Comparison of ENCODE assay signal across 8 cellular contexts in genomic region chr16:72092832-72093447, GRCh38. TPM values are rescaled to one million over a fixed set of nuclear protein-coding genes. Genes with fewer than 3 reads are reported as not detected.
DNase-seq lines count a peak whose midpoint lies in the region; ATAC-seq and TF ChIP-seq lines count a peak whose summit lies in the region.

No MANE protein-coding gene starts in this region.

- H3K36me3 ChIP-seq in OCI-LY3 (replicated peaks; ENCODE audit: low read depth, low read length) = peaks cover 33% of the 10 kb centered on the region
- peaks cover 34 to 50% (median 46%) of the 10 kb centered on the region in 5 donors for H3K36me3 ChIP-seq in subcutaneous abdominal adipose tissue (ENCODE audit: control insufficient read depth in 5 of 5, insufficient read depth in 5 of 5, low read length in 5 of 5)

- intact Hi-C loops in activated CD4-positive, alpha-beta T cell treated with anti-CD3 and anti-CD28 coated beads for 36 hours (cut with DNase I, micrococcal nuclease) = loop anchor here (1.0 to 10.0 kb wide), 14 partner anchors 85 to 1356 kb away; partner anchors contain the start of genes DHODH (in 2 of the 2), IST1 (in 2 of the 2), VAC14 (in 2 of the 2) and ATXN1L (in 1 of the 2)

- H3K4me1 ChIP-seq in OCI-LY3 (ENCODE audit: low read length) (peaks cover 19% of the 10 kb centered on the region), subcutaneous abdominal adipose tissue (ENCODE audit: control insufficient read depth in 5 of 5, insufficient read depth in 5 of 5, low read length in 5 of 5) (peaks cover 16 to 39% (median 32%) of the 10 kb centered on the region in 5 donors)

- H3K9ac ChIP-seq in OCI-LY3 (ENCODE audit: low read length) (peak overlapping the region; percentile 80), subcutaneous abdominal adipose tissue (ENCODE audit: low read length in 5 of 5) (peak overlapping the region; percentile 84 to 99 (median 98))

- peak overlapping the region; percentile 96 for H3K4me3 Mint-ChIP-seq in activated CD4-positive, alpha-beta T cell treated with anti-CD3 and anti-CD28 coated beads for 36 hours
- H3K4me3 Mint-ChIP-seq in chondrocyte (ENCODE audit: unreplicated experiment) = peak overlapping the region; percentile 94

- peak overlapping the region; percentile 76 for H2AFZ ChIP-seq in OCI-LY3 (ENCODE audit: low read depth, low read length)

- peaks cover 42% of the 10 kb centered on the region for H3K36me3 Mint-ChIP-seq in activated CD4-positive, alpha-beta T cell treated with anti-CD3 and anti-CD28 coated beads for 36 hours (ENCODE audit: low read depth)
- H3K36me3 Mint-ChIP-seq in chondrocyte (ENCODE audit: low read depth) = peaks cover 23% of the 10 kb centered on the region

- CTCF ChIA-PET in activated CD4-positive, alpha-beta T cell treated with anti-CD3 and anti-CD28 coated beads for 36 hours (lab: Charles Lee) = interaction anchor here (0.7 to 1.3 kb wide), 5 partner anchors 21 to 1593 kb away, joined by 3 to 5 read pairs (median 5); no protein-coding TSS in a partner anchor

- POLR2A ChIA-PET in activated CD4-positive, alpha-beta T cell treated with anti-CD3 and anti-CD28 coated beads for 36 hours (lab: Charles Lee) = interaction anchor here (0.5 to 1.2 kb wide), 3 partner anchors 19 to 659 kb away, joined by 3 to 5 read pairs (median 3); no protein-coding TSS in a partner anchor

- TF ChIP-seq CTCF in OCI-LY3 (IDR thresholded peaks at IDR 0.05; ENCODE audit: low read depth, low read length) = no peak
- TF ChIP-seq CTCF in chondrocyte (IDR thresholded peaks at IDR 0.05) = no peak

- H3K4me2 ChIP-seq in OCI-LY3 (ENCODE audit: low read length) = peak overlapping the region; percentile 60

- H3K27me3 ChIP-seq in OCI-LY3 (ENCODE audit: low read depth, low read length) (no peaks in the 10 kb centered on the region), subcutaneous abdominal adipose tissue (ENCODE audit: control insufficient read depth in 5 of 5, insufficient read depth in 4 of 5, low read length in 5 of 5) (no peaks in the 10 kb centered on the region)

- peak; percentile 8 for ATAC-seq in activated CD4-positive, alpha-beta T cell treated with anti-CD3 and anti-CD28 coated beads for 36 hours
- ATAC-seq in HG03432 (IDR thresholded peaks at IDR 0.05; ENCODE audit: unreplicated experiment) = no peak

- H4K20me1 ChIP-seq in OCI-LY3 (ENCODE audit: insufficient read depth, low read length) = no peaks in the 10 kb centered on the region

- H3K9me3 ChIP-seq in OCI-LY3 (ENCODE audit: insufficient read depth, low read length) (no peaks in the 10 kb centered on the region), subcutaneous abdominal adipose tissue (ENCODE audit: control insufficient read depth in 5 of 5, low read length in 5 of 5) (no peaks in the 10 kb centered on the region)

- peaks cover 41% of the 10 kb centered on the region for H3K4me1 Mint-ChIP-seq in activated CD4-positive, alpha-beta T cell treated with anti-CD3 and anti-CD28 coated beads for 36 hours
- H3K4me1 Mint-ChIP-seq in chondrocyte (ENCODE audit: low read depth) = peaks cover 38% of the 10 kb centered on the region

- H3K9me3 Mint-ChIP-seq in activated CD4-positive, alpha-beta T cell treated with anti-CD3 and anti-CD28 coated beads for 36 hours (ENCODE audit: low read depth) = no peaks in the 10 kb centered on the region
- no peaks in the 10 kb centered on the region for H3K9me3 Mint-ChIP-seq in chondrocyte (ENCODE audit: low read depth)

- no peaks in the 10 kb centered on the region for H3K27me3 Mint-ChIP-seq in activated CD4-positive, alpha-beta T cell treated with anti-CD3 and anti-CD28 coated beads for 36 hours
- H3K27me3 Mint-ChIP-seq in chondrocyte (ENCODE audit: low read depth) = no peaks in the 10 kb centered on the region

- DNase-seq in activated CD4-positive, alpha-beta T cell treated with anti-CD3 and anti-CD28 coated beads for 36 hours = peak; percentile 25
- no peak for DNase-seq in activated CD4-positive, alpha-beta T cell treated with anti-CD3 and anti-CD28 coated beads, Interleukin-2, amount 50 U/mL, for 1 hour
- DNase-seq in chondrocyte (ENCODE audit: low spot score) (no peak), left kidney (ENCODE audit: low read depth, low spot score) (peak; percentile 66), NCI-H1092 treated with DMSO at 0.1 percent for 48 hours (lab: John Stamatoyannopoulos, UW) (no peak)

- peak overlapping the region; percentile 41 for H3K27ac ChIP-seq in OCI-LY3 (ENCODE audit: low read length)
- H3K27ac ChIP-seq in subcutaneous abdominal adipose tissue (ENCODE audit: low read depth, low read length) = peak overlapping the region; percentile 94

- H3K4me3 ChIP-seq in OCI-LY3 (ENCODE audit: low read length) = peak overlapping the region; percentile 93
- peak overlapping the region; percentile 90 to 98 (median 96) for H3K4me3 ChIP-seq in subcutaneous abdominal adipose tissue (ENCODE audit: low read depth in 1 of 5, low read length in 5 of 5)

- H3K79me2 ChIP-seq in OCI-LY3 (ENCODE audit: low read length) = peaks cover 54% of the 10 kb centered on the region

- peak overlapping the region; percentile 92 for H3K27ac Mint-ChIP-seq in activated CD4-positive, alpha-beta T cell treated with anti-CD3 and anti-CD28 coated beads for 36 hours
- H3K27ac Mint-ChIP-seq in chondrocyte (ENCODE audit: unreplicated experiment) = peak overlapping the region; percentile 97

RNA-seq across cellular contexts. Expression of gene TXNL4B, which starts 0.5 kb away (rescaled TPM):
- 10 to 100 TPM; 17.6 to 24.6 TPM for total RNA-seq in activated CD4-positive, alpha-beta T cell treated with anti-CD3 and anti-CD28 coated beads for 36 hours
- 5.1 to 8.7 TPM (median 7.1 TPM) in 3 replicates for total RNA-seq in chondrocyte

RNA-seq across cellular contexts. Expression of gene DHX38, which starts 0.7 kb away (rescaled TPM):
- 10 to 100 TPM; 55.9 to 79.0 TPM for total RNA-seq in activated CD4-positive, alpha-beta T cell treated with anti-CD3 and anti-CD28 coated beads for 36 hours
- total RNA-seq in chondrocyte = 44.9 to 60.8 TPM (median 51.0 TPM) in 3 replicates

RNA-seq across cellular contexts. Expression of gene HPR, which starts 29.9 kb away (rescaled TPM):
- total RNA-seq in activated CD4-positive, alpha-beta T cell treated with anti-CD3 and anti-CD28 coated beads for 36 hours = not detected
- total RNA-seq in chondrocyte = not detected in 3 replicates

RNA-seq across cellular contexts. Expression of gene HP, which starts 38.6 kb away (rescaled TPM):
- total RNA-seq in activated CD4-positive, alpha-beta T cell treated with anti-CD3 and anti-CD28 coated beads for 36 hours = not detected
- not detected in 3 replicates for total RNA-seq in chondrocyte

Comparison
In these comparisons a context has a peak if more than half of its experiments do, and no peak if none do; other contexts are left out.
1. DNase-seq: peak in activated CD4-positive, alpha-beta T cell treated with anti-CD3 and anti-CD28 coated beads for 36 hours (single experiment) and left kidney (single experiment); none in activated CD4-positive, alpha-beta T cell treated with anti-CD3 and anti-CD28 coated beads, Interleukin-2, amount 50 U/mL, for 1 hour (single experiment), chondrocyte (single experiment) and NCI-H1092 treated with DMSO at 0.1 percent for 48 hours (single experiment).